Comparison of ENCODE assay signal across 1 cellular context in genomic region chr18:48990497-48991298, GRCh38.
TF ChIP-seq lines count a peak whose summit lies in the region.

No MANE protein-coding gene starts in this region.

TF ChIP-seq in HepG2, 621 proteins besides CTCF, POLR2A, EP300 and RAD21 (continued from another document and continues in another):
- no peak for TF ChIP-seq SETDB1 (CRISPR knock-in tag; IDR thresholded peaks at IDR 0.05; ENCODE audit: borderline replicate concordance)
- TF ChIP-seq JARID2 (CRISPR knock-in tag; IDR thresholded peaks at IDR 0.05; ENCODE audit: insufficient replicate concordance), result no peak
- peak; percentile 57; the same call in 1 of the 2 replicates for TF ChIP-seq ZNF644 (CRISPR knock-in tag; IDR thresholded peaks at IDR 0.05; ENCODE audit: low read depth)
- TF ChIP-seq DDIT3 (CRISPR knock-in tag; IDR thresholded peaks at IDR 0.05), result no peak
- no peak for TF ChIP-seq PPARG (CRISPR knock-in tag; conservative IDR thresholded peaks at IDR 0.05)
- TF ChIP-seq ZNF839 (CRISPR knock-in tag; IDR thresholded peaks at IDR 0.05; ENCODE audit: borderline replicate concordance), result no peak
- no peak for TF ChIP-seq ZNF446 (CRISPR knock-in tag; IDR thresholded peaks at IDR 0.05)
- TF ChIP-seq ASH2L (IDR thresholded peaks at IDR 0.05; ENCODE audit: insufficient read length, low read depth, low read length), result no peak
- no peak for TF ChIP-seq ZNF296 (CRISPR knock-in tag; conservative IDR thresholded peaks at IDR 0.05)
- no peak for TF ChIP-seq TEAD2 (CRISPR knock-in tag; IDR thresholded peaks at IDR 0.05)
- TF ChIP-seq ZBTB33 (CRISPR knock-in tag; IDR thresholded peaks at IDR 0.05), result no peak
- TF ChIP-seq PITX1 (CRISPR knock-in tag; IDR thresholded peaks at IDR 0.05), result no peak
- TF ChIP-seq KAT2B (IDR thresholded peaks at IDR 0.05; ENCODE audit: borderline replicate concordance, low read depth, low read length), result no peak
- peak; percentile 26; the same call in 1 of the 2 replicates for TF ChIP-seq ZNF350 (CRISPR knock-in tag; IDR thresholded peaks at IDR 0.05; ENCODE audit: borderline replicate concordance, low read depth)
- no peak; the same call in 1 of the 2 replicates for TF ChIP-seq CHD2 (IDR thresholded peaks at IDR 0.05; ENCODE audit: low read depth, low read length)
- TF ChIP-seq TOE1 (CRISPR knock-in tag; IDR thresholded peaks at IDR 0.05), result no peak
- no peak for TF ChIP-seq GATAD1 (CRISPR knock-in tag; IDR thresholded peaks at IDR 0.05)
- TF ChIP-seq HCFC1 (IDR thresholded peaks at IDR 0.05; ENCODE audit: low read depth, low read length), result no peak
- TF ChIP-seq ZNF558 (CRISPR knock-in tag; IDR thresholded peaks at IDR 0.05; ENCODE audit: borderline replicate concordance), result no peak
- no peak for TF ChIP-seq RFX1 (IDR thresholded peaks at IDR 0.05)
- no peak for TF ChIP-seq GTF2F1 (IDR thresholded peaks at IDR 0.05; ENCODE audit: low read length)
- TF ChIP-seq ERF (CRISPR knock-in tag; IDR thresholded peaks at IDR 0.05), result no peak
- TF ChIP-seq ZNF543 (CRISPR knock-in tag; IDR thresholded peaks at IDR 0.05), result no peak
- TF ChIP-seq, protein P1, sequence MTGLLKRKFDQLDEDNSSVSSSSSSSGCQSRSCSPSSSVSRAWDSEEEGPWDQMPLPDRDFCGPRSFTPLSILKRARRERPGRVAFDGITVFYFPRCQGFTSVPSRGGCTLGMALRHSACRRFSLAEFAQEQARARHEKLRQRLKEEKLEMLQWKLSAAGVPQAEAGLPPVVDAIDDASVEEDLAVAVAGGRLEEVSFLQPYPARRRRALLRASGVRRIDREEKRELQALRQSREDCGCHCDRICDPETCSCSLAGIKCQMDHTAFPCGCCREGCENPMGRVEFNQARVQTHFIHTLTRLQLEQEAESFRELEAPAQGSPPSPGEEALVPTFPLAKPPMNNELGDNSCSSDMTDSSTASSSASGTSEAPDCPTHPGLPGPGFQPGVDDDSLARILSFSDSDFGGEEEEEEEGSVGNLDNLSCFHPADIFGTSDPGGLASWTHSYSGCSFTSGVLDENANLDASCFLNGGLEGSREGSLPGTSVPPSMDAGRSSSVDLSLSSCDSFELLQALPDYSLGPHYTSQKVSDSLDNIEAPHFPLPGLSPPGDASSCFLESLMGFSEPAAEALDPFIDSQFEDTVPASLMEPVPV (CRISPR knock-in tag; IDR thresholded peaks at IDR 0.05), result no peak
- TF ChIP-seq ZNF274 (CRISPR knock-in tag; IDR thresholded peaks at IDR 0.05), result no peak
- TF ChIP-seq, protein P2, sequence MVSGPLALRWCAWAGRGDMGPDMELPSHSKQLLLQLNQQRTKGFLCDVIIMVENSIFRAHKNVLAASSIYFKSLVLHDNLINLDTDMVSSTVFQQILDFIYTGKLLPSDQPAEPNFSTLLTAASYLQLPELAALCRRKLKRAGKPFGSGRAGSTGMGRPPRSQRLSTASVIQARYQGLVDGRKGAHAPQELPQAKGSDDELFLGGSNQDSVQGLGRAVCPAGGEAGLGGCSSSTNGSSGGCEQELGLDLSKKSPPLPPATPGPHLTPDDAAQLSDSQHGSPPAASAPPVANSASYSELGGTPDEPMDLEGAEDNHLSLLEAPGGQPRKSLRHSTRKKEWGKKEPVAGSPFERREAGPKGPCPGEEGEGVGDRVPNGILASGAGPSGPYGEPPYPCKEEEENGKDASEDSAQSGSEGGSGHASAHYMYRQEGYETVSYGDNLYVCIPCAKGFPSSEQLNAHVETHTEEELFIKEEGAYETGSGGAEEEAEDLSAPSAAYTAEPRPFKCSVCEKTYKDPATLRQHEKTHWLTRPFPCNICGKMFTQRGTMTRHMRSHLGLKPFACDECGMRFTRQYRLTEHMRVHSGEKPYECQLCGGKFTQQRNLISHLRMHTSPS (CRISPR knock-in tag; IDR thresholded peaks at IDR 0.05; ENCODE audit: low read depth), result no peak
- TF ChIP-seq PCBP2 (optimal IDR thresholded peaks at IDR 0.05; ENCODE audit: low read depth, low read length, poor library complexity, severe bottlenecking), result no peak
- TF ChIP-seq SOX6 (IDR thresholded peaks at IDR 0.05), result no peak
- TF ChIP-seq SOX6 (CRISPR knock-in tag; IDR thresholded peaks at IDR 0.05), result peak; percentile 45
- no peak for TF ChIP-seq HOXA5 (CRISPR knock-in tag; IDR thresholded peaks at IDR 0.05)
- no peak for TF ChIP-seq ZNF569 (CRISPR knock-in tag; IDR thresholded peaks at IDR 0.05; ENCODE audit: borderline replicate concordance)
- TF ChIP-seq BHLHE40 (IDR thresholded peaks at IDR 0.05; ENCODE audit: low read length), result peak; percentile 21; the same call in 1 of the 2 replicates
- TF ChIP-seq ZKSCAN8 (CRISPR knock-in tag; IDR thresholded peaks at IDR 0.05; ENCODE audit: borderline replicate concordance), result no peak
- TF ChIP-seq SP140L (CRISPR knock-in tag; IDR thresholded peaks at IDR 0.05; ENCODE audit: borderline replicate concordance), result no peak
- TF ChIP-seq ZMYM4 (CRISPR knock-in tag; IDR thresholded peaks at IDR 0.05), result no peak
- TF ChIP-seq SIN3A (IDR thresholded peaks at IDR 0.05; ENCODE audit: borderline replicate concordance, low read depth, low read length), result no peak
- no peak for TF ChIP-seq ZNF138 (CRISPR knock-in tag; IDR thresholded peaks at IDR 0.05; ENCODE audit: low read depth)
- no peak for TF ChIP-seq ZNF674 (CRISPR knock-in tag; IDR thresholded peaks at IDR 0.05; ENCODE audit: low read depth)
- TF ChIP-seq ZFP82 (CRISPR knock-in tag; IDR thresholded peaks at IDR 0.05; ENCODE audit: borderline replicate concordance), result no peak
- no peak for TF ChIP-seq ZNF546 (CRISPR knock-in tag; conservative IDR thresholded peaks at IDR 0.05)
- TF ChIP-seq, protein P3, sequence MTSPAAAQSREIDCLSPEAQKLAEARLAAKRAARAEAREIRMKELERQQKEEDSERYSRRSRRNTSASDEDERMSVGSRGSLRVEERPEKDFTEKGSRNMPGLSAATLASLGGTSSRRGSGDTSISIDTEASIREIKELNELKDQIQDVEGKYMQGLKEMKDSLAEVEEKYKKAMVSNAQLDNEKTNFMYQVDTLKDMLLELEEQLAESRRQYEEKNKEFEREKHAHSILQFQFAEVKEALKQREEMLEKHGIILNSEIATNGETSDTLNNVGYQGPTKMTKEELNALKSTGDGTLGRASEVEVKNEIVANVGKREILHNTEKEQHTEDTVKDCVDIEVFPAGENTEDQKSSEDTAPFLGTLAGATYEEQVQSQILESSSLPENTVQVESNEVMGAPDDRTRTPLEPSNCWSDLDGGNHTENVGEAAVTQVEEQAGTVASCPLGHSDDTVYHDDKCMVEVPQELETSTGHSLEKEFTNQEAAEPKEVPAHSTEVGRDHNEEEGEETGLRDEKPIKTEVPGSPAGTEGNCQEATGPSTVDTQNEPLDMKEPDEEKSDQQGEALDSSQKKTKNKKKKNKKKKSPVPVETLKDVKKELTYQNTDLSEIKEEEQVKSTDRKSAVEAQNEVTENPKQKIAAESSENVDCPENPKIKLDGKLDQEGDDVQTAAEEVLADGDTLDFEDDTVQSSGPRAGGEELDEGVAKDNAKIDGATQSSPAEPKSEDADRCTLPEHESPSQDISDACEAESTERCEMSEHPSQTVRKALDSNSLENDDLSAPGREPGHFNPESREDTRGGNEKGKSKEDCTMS (CRISPR knock-in tag; conservative IDR thresholded peaks at IDR 0.05), result no peak
- no peak for TF ChIP-seq MEIS1 (CRISPR knock-in tag; IDR thresholded peaks at IDR 0.05; ENCODE audit: borderline replicate concordance)
- no peak for TF ChIP-seq ZNF282 (IDR thresholded peaks at IDR 0.05; ENCODE audit: partially characterized antibody)
- TF ChIP-seq, protein P4, sequence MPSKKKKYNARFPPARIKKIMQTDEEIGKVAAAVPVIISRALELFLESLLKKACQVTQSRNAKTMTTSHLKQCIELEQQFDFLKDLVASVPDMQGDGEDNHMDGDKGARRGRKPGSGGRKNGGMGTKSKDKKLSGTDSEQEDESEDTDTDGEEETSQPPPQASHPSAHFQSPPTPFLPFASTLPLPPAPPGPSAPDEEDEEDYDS (CRISPR knock-in tag; IDR thresholded peaks at IDR 0.05), result no peak
- peak; percentile 36; the same call in 1 of the 3 replicates for TF ChIP-seq MXI1 (IDR thresholded peaks at IDR 0.05; ENCODE audit: borderline replicate concordance, low read depth, low read length)
- TF ChIP-seq, protein P5, sequence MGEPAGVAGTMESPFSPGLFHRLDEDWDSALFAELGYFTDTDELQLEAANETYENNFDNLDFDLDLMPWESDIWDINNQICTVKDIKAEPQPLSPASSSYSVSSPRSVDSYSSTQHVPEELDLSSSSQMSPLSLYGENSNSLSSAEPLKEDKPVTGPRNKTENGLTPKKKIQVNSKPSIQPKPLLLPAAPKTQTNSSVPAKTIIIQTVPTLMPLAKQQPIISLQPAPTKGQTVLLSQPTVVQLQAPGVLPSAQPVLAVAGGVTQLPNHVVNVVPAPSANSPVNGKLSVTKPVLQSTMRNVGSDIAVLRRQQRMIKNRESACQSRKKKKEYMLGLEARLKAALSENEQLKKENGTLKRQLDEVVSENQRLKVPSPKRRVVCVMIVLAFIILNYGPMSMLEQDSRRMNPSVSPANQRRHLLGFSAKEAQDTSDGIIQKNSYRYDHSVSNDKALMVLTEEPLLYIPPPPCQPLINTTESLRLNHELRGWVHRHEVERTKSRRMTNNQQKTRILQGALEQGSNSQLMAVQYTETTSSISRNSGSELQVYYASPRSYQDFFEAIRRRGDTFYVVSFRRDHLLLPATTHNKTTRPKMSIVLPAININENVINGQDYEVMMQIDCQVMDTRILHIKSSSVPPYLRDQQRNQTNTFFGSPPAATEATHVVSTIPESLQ (CRISPR knock-in tag; conservative IDR thresholded peaks at IDR 0.05), result no peak
- TF ChIP-seq ZNF367 (CRISPR knock-in tag; IDR thresholded peaks at IDR 0.05; ENCODE audit: borderline replicate concordance), result no peak
- TF ChIP-seq CBX1 (IDR thresholded peaks at IDR 0.05; ENCODE audit: low read depth), result no peak
- TF ChIP-seq JUN (CRISPR knock-in tag; IDR thresholded peaks at IDR 0.05), result peak; percentile 87
- TF ChIP-seq, protein P6, sequence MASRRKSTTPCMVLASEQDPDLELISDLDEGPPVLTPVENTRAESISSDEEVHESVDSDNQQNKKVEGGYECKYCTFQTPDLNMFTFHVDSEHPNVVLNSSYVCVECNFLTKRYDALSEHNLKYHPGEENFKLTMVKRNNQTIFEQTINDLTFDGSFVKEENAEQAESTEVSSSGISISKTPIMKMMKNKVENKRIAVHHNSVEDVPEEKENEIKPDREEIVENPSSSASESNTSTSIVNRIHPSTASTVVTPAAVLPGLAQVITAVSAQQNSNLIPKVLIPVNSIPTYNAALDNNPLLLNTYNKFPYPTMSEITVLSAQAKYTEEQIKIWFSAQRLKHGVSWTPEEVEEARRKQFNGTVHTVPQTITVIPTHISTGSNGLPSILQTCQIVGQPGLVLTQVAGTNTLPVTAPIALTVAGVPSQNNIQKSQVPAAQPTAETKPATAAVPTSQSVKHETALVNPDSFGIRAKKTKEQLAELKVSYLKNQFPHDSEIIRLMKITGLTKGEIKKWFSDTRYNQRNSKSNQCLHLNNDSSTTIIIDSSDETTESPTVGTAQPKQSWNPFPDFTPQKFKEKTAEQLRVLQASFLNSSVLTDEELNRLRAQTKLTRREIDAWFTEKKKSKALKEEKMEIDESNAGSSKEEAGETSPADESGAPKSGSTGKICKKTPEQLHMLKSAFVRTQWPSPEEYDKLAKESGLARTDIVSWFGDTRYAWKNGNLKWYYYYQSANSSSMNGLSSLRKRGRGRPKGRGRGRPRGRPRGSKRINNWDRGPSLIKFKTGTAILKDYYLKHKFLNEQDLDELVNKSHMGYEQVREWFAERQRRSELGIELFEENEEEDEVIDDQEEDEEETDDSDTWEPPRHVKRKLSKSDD (CRISPR knock-in tag; IDR thresholded peaks at IDR 0.05; ENCODE audit: low read depth), result no peak
- no peak for TF ChIP-seq ATF2 (CRISPR knock-in tag; IDR thresholded peaks at IDR 0.05)
- no peak for TF ChIP-seq HOXA7 (CRISPR knock-in tag; IDR thresholded peaks at IDR 0.05)
- no peak for TF ChIP-seq GPBP1L1 (CRISPR knock-in tag; IDR thresholded peaks at IDR 0.05)
